10 cellular contexts compared by ENCODE assay signal in genomic region chr17:79776378-79777165, GRCh38. TPM values are rescaled to one million over a fixed set of nuclear protein-coding genes. Genes with fewer than 3 reads are reported as not detected.
DNase-seq lines count a peak whose midpoint lies in the region; TF ChIP-seq lines count a peak whose summit lies in the region.
"Had no signal": no experiment of that assay in that cellular context is flagged by ENCODE, and none has a peak within 500 bp of the region (broad histone marks: within the 10 kb centered on the region; RNA-seq: fewer than 3 reads in every experiment).

No MANE protein-coding gene starts in this region.

- peak overlapping the region; percentile 90 for H3K4me3 Mint-ChIP-seq in neural progenitor cell

- no peaks in the 10 kb centered on the region for H3K9me2 ChIP-seq in Loucy (replicated peaks; ENCODE audit: low read depth, low read length)

- H4K20me1 ChIP-seq in Loucy (ENCODE audit: insufficient read depth, low read length, poor library complexity, severe bottlenecking) (peaks cover 31% of the 10 kb centered on the region), neural progenitor cell (ENCODE audit: low read depth) (peaks cover 30% of the 10 kb centered on the region)

- TF ChIP-seq CTCF in Loucy (conservative IDR thresholded peaks at IDR 0.05; ENCODE audit: low read length) = no peak
- no peak for TF ChIP-seq CTCF in neural progenitor cell (IDR thresholded peaks at IDR 0.05)
- no peak for TF ChIP-seq CTCF in testis (IDR thresholded peaks at IDR 0.05)

- no peak for TF ChIP-seq POLR2A in testis (IDR thresholded peaks at IDR 0.05)

- H3K4me2 ChIP-seq in Loucy (ENCODE audit: low read depth, low read length, poor library complexity, severe bottlenecking) (peak overlapping the region; percentile 98), neural progenitor cell (peak overlapping the region; percentile 77)

- H3K27ac ChIP-seq in neural progenitor cell (peak overlapping the region; percentile 46), testis (peak overlapping the region in 1 of 2 donors; percentile 77)

- WGBS in testis, 2 donors = 39 to 40% methylated on average over 13 of the region's 13 CpGs

- H3K27me3 ChIP-seq in Loucy (ENCODE audit: insufficient read depth, low read length, poor library complexity, severe bottlenecking) = no peaks in the 10 kb centered on the region
- peaks cover 2% of the 10 kb centered on the region for H3K27me3 ChIP-seq in neural progenitor cell
- H3K27me3 ChIP-seq in testis = no peaks in the 10 kb centered on the region

- H3F3A ChIP-seq in Loucy (ENCODE audit: low read depth) = peaks cover 2% of the 10 kb centered on the region; the same call in 1 of the 2 replicates
- H3F3A ChIP-seq in neural progenitor cell (ENCODE audit: low read depth) = peaks cover 20% of the 10 kb centered on the region

- H3K9ac ChIP-seq in Loucy (ENCODE audit: low read depth, low read length, poor library complexity, severe bottlenecking) = peak overlapping the region; percentile 92
- H3K9ac ChIP-seq in neural progenitor cell = no peak overlapping the region

- H2AFZ ChIP-seq in Loucy (ENCODE audit: low read length) (0 out of 2 replicates have a peak overlapping the region, but pooled peaks have one; percentile 52), neural progenitor cell (replicated peaks) (peak overlapping the region; percentile 47)

- intact Hi-C loops in testis (cut with DNase I; ENCODE audit: low total_unique reads) = no loop called here

- peaks cover 59% of the 10 kb centered on the region for H3K4me1 Mint-ChIP-seq in neural progenitor cell

- H3K4me3 ChIP-seq in Loucy (ENCODE audit: low read length, poor library complexity, severe bottlenecking) = peak overlapping the region; percentile 87
- peak overlapping the region; percentile 49 for H3K4me3 ChIP-seq in neural progenitor cell
- no peak overlapping the region for H3K4me3 ChIP-seq in testis

- peaks cover 34% of the 10 kb centered on the region for H3K4me1 ChIP-seq in Loucy (ENCODE audit: insufficient read depth, low read length, poor library complexity, severe bottlenecking)
- peaks cover 41% of the 10 kb centered on the region for H3K4me1 ChIP-seq in neural progenitor cell
- H3K4me1 ChIP-seq in testis = peaks cover 4% of the 10 kb centered on the region

- no peaks in the 10 kb centered on the region for H3K9me3 Mint-ChIP-seq in neural progenitor cell

- peak overlapping the region; percentile 94 for H3K27ac Mint-ChIP-seq in neural progenitor cell

- DNase-seq in NCI-H1417 (lab: John Stamatoyannopoulos, UW) (peak; percentile 30 to 71 (median 33)), NCI-H1417 treated with DMSO at 0.1 percent for 48 hours (lab: John Stamatoyannopoulos, UW) (no peak), dermis blood vessel endothelial cell (peak; percentile 52), neural progenitor cell (ENCODE audit: low spot score) (peak; percentile 62), CD1c-positive myeloid dendritic cell (ENCODE audit: extremely low spot score) (no peak), testis (no peak)
- DNase-seq in effector CD4-positive, alpha-beta T cell = no peak
- DNase-seq: ACHN; activated CD4-positive, alpha-beta T cell treated with anti-CD3 and anti-CD28 coated beads for 1 hour had no signal

- H3K36me3 ChIP-seq in Loucy (ENCODE audit: insufficient read depth, low read length) = no peaks in the 10 kb centered on the region
- no peaks in the 10 kb centered on the region for H3K36me3 ChIP-seq in neural progenitor cell
- H3K36me3 ChIP-seq in testis (ENCODE audit: low read depth, missing control alignments) = no peaks in the 10 kb centered on the region

- H3K9me3 ChIP-seq in Loucy (ENCODE audit: insufficient read depth, low read depth, low read length) (no peaks in the 10 kb centered on the region), neural progenitor cell (ENCODE audit: low read depth) (no peaks in the 10 kb centered on the region), testis (no peaks in the 10 kb centered on the region)

- peaks cover 15% of the 10 kb centered on the region for H3K27me3 Mint-ChIP-seq in neural progenitor cell (ENCODE audit: insufficient read depth, low read depth)

- peaks cover 14% of the 10 kb centered on the region for H3K36me3 Mint-ChIP-seq in neural progenitor cell

- H3K79me2 ChIP-seq in Loucy (ENCODE audit: insufficient read depth, low read length) (peaks cover 45% of the 10 kb centered on the region), neural progenitor cell (ENCODE audit: low read depth) (peaks cover 38% of the 10 kb centered on the region)

RNA-seq across cellular contexts. Expression of gene CBX2, which starts 1.4 kb away (rescaled TPM):
- total RNA-seq in dermis blood vessel endothelial cell (12.9 and 14.1 TPM in 2 replicates), neural progenitor cell (ENCODE audit: low replicate concordance) (53.5 and 155 TPM in 2 replicates), testis (10 to 100 TPM; 27.1 to 30.7 TPM)
- polyA plus RNA-seq in testis (ENCODE audit: insufficient read depth, low read depth, low replicate concordance) = 19.4 TPM

RNA-seq across cellular contexts. Expression of gene CBX8, which starts 20.3 kb away (rescaled TPM):
- 2.7 and 5.1 TPM in 2 replicates for total RNA-seq in dermis blood vessel endothelial cell
- total RNA-seq in neural progenitor cell (ENCODE audit: low replicate concordance) = 2.8 and 15.2 TPM in 2 replicates
- 10 to 100 TPM; 13.9 to 22.4 TPM for total RNA-seq in testis
- 13.8 TPM for polyA plus RNA-seq in testis (ENCODE audit: insufficient read depth, low read depth, low replicate concordance)

RNA-seq across cellular contexts. Expression of gene ENPP7, which starts 45.8 kb away (rescaled TPM):
- total RNA-seq in dermis blood vessel endothelial cell (not detected in 2 replicates), neural progenitor cell (ENCODE audit: low replicate concordance) (not detected in 2 replicates), testis (under 1 TPM; 0.12 to 0.24 TPM)
- polyA plus RNA-seq in testis (ENCODE audit: insufficient read depth, low read depth, low replicate concordance) = not detected

Comparison
In these comparisons a context has a peak if more than half of its experiments do, and no peak if none do; other contexts are left out.
1. DNase-seq: peak in NCI-H1417 (3 of 3), dermis blood vessel endothelial cell (single experiment) and neural progenitor cell (single experiment); none in NCI-H1417 treated with DMSO at 0.1 percent for 48 hours (single experiment), effector CD4-positive, alpha-beta T cell (single experiment), CD1c-positive myeloid dendritic cell (single experiment) and testis (single experiment).
2. H3K4me3 ChIP-seq: peak in Loucy (single experiment) and neural progenitor cell (single experiment); none in testis (0 of 2).